Comparison of ENCODE assay signal across 34 cellular contexts in genomic region chr22:47759909-47760308, GRCh38.
"Had no signal": no experiment of that assay in that cellular context is flagged by ENCODE, and none has a peak within 500 bp of the region (broad histone marks: within the 10 kb centered on the region; RNA-seq: fewer than 3 reads in every experiment).

No MANE protein-coding gene starts in this region.

- H3K27ac ChIP-seq: adrenal gland, body of pancreas, brain microvascular endothelial cell, breast epithelium, VCaP had no signal

- H3K27ac Mint-ChIP-seq: activated CD4-positive, alpha-beta memory T cell treated with anti-CD3 and anti-CD28 coated beads, Interleukin-2, amount 10 ng/mL, durations not matched to agents 7 days and 5 days; activated CD4-positive, alpha-beta T cell treated with anti-CD3 and anti-CD28 coated beads for 36 hours; activated CD4-positive, alpha-beta T cell treated with anti-CD3 and anti-CD28 coated beads, Interleukin-2, amount 10 ng/mL, durations not matched to agents 7 days and 5 days; activated CD8-positive, alpha-beta memory T cell treated with anti-CD3 and anti-CD28 coated beads, Interleukin-2, amount 10 ng/mL, durations not matched to agents 7 days and 5 days; activated CD8-positive, alpha-beta T cell treated with anti-CD3 and anti-CD28 coated beads, Interleukin-2, amount 10 ng/mL, durations not matched to agents 7 days and 5 days; activated naive CD4-positive, alpha-beta T cell treated with anti-CD3 and anti-CD28 coated beads for 36 hours; activated naive CD4-positive, alpha-beta T cell treated with anti-CD3 and anti-CD28 coated beads, Interleukin-2, amount 50 U/mL, for 72 hours; activated naive CD8-positive, alpha-beta T cell treated with anti-CD3 and anti-CD28 coated beads for 36 hours; activated T-cell treated with anti-CD3 and anti-CD28 coated beads, Interleukin-2, amount 50 U/mL, for 24 hours; T-helper 1 cell treated with Interleukin-12 subunit alpha and Interleukin-12 subunit beta and Interleukin-4 antibody, amounts not matched to agents 30 μg/mL and 1 μg/mL, for 36 hours; T-helper 2 cell treated with Interferon-gamma antibody and Interleukin-4, amounts not matched to agents 5 μg/mL and 100 μg/mL, for 36 hours had no signal

- H3K27me3 ChIP-seq: body of pancreas, brain microvascular endothelial cell had no signal

- ATAC-seq: activated CD4-positive, alpha-beta T cell treated with anti-CD3 and anti-CD28 coated beads for 36 hours; activated CD4-positive, CD25-positive, alpha-beta regulatory T cell treated with anti-CD3 and anti-CD28 coated beads, Interleukin-2, amount 50 U/mL, for 24 hours; activated CD8-positive, alpha-beta memory T cell treated with anti-CD3 and anti-CD28 coated beads, Interleukin-2, amount 10 ng/mL, durations not matched to agents 7 days and 5 days; activated CD8-positive, alpha-beta T cell treated with anti-CD3 and anti-CD28 coated beads, Interleukin-2, amount 10 ng/mL, durations not matched to agents 7 days and 5 days; activated naive CD4-positive, alpha-beta T cell treated with anti-CD3 and anti-CD28 coated beads, Interleukin-2, amount 50 U/mL, for 72 hours; body of pancreas had no signal

- H3K4me3 Mint-ChIP-seq: activated CD4-positive, alpha-beta memory T cell treated with anti-CD3 and anti-CD28 coated beads, Interleukin-2, amount 10 ng/mL, durations not matched to agents 7 days and 5 days; activated CD4-positive, alpha-beta T cell treated with anti-CD3 and anti-CD28 coated beads for 36 hours; activated CD4-positive, alpha-beta T cell treated with anti-CD3 and anti-CD28 coated beads, Interleukin-2, amount 10 ng/mL, durations not matched to agents 7 days and 5 days; activated CD8-positive, alpha-beta memory T cell treated with anti-CD3 and anti-CD28 coated beads, Interleukin-2, amount 10 ng/mL, durations not matched to agents 7 days and 5 days; activated CD8-positive, alpha-beta T cell treated with anti-CD3 and anti-CD28 coated beads, Interleukin-2, amount 10 ng/mL, durations not matched to agents 7 days and 5 days; activated naive CD4-positive, alpha-beta T cell treated with anti-CD3 and anti-CD28 coated beads for 36 hours; activated naive CD8-positive, alpha-beta T cell treated with anti-CD3 and anti-CD28 coated beads for 36 hours; activated T-cell treated with anti-CD3 and anti-CD28 coated beads, Interleukin-2, amount 50 U/mL, for 24 hours; T-helper 1 cell treated with Interleukin-12 subunit alpha and Interleukin-12 subunit beta and Interleukin-4 antibody, amounts not matched to agents 30 μg/mL and 1 μg/mL, for 36 hours; T-helper 2 cell treated with Interferon-gamma antibody and Interleukin-4, amounts not matched to agents 5 μg/mL and 100 μg/mL, for 36 hours had no signal

- H3K36me3 Mint-ChIP-seq: activated CD8-positive, alpha-beta memory T cell treated with anti-CD3 and anti-CD28 coated beads, Interleukin-2, amount 10 ng/mL, durations not matched to agents 7 days and 5 days; activated naive CD4-positive, alpha-beta T cell treated with anti-CD3 and anti-CD28 coated beads, Interleukin-2, amount 50 U/mL, for 72 hours; activated naive CD8-positive, alpha-beta T cell treated with anti-CD3 and anti-CD28 coated beads for 36 hours had no signal

- H3K9me3 ChIP-seq: adrenal gland, body of pancreas, breast epithelium had no signal

- H3K27me3 Mint-ChIP-seq: activated CD4-positive, alpha-beta memory T cell treated with anti-CD3 and anti-CD28 coated beads, Interleukin-2, amount 10 ng/mL, durations not matched to agents 7 days and 5 days; activated CD4-positive, alpha-beta T cell treated with anti-CD3 and anti-CD28 coated beads, Interleukin-2, amount 10 ng/mL, durations not matched to agents 7 days and 5 days; activated CD8-positive, alpha-beta memory T cell treated with anti-CD3 and anti-CD28 coated beads, Interleukin-2, amount 10 ng/mL, durations not matched to agents 7 days and 5 days; activated naive CD8-positive, alpha-beta T cell treated with anti-CD3 and anti-CD28 coated beads for 36 hours had no signal

- H3K9me3 Mint-ChIP-seq: activated CD4-positive, alpha-beta T cell treated with anti-CD3 and anti-CD28 coated beads, Interleukin-2, amount 10 ng/mL, durations not matched to agents 7 days and 5 days; activated naive CD4-positive, alpha-beta T cell treated with anti-CD3 and anti-CD28 coated beads for 36 hours; activated naive CD8-positive, alpha-beta T cell treated with anti-CD3 and anti-CD28 coated beads for 36 hours; activated T-cell treated with anti-CD3 and anti-CD28 coated beads, Interleukin-2, amount 50 U/mL, for 24 hours; T-helper 1 cell treated with Interleukin-12 subunit alpha and Interleukin-12 subunit beta and Interleukin-4 antibody, amounts not matched to agents 30 μg/mL and 1 μg/mL, for 36 hours had no signal

- H3K36me3 ChIP-seq: adrenal gland, brain microvascular endothelial cell, breast epithelium had no signal

- H3K4me1 ChIP-seq: adrenal gland, body of pancreas, breast epithelium had no signal

- H3K4me1 Mint-ChIP-seq: activated CD4-positive, alpha-beta memory T cell treated with anti-CD3 and anti-CD28 coated beads, Interleukin-2, amount 10 ng/mL, durations not matched to agents 7 days and 5 days; activated CD4-positive, alpha-beta T cell treated with anti-CD3 and anti-CD28 coated beads for 36 hours; activated CD4-positive, alpha-beta T cell treated with anti-CD3 and anti-CD28 coated beads, Interleukin-2, amount 10 ng/mL, durations not matched to agents 7 days and 5 days; activated CD8-positive, alpha-beta memory T cell treated with anti-CD3 and anti-CD28 coated beads, Interleukin-2, amount 10 ng/mL, durations not matched to agents 7 days and 5 days; activated naive CD8-positive, alpha-beta T cell treated with anti-CD3 and anti-CD28 coated beads for 36 hours had no signal

- H3K4me3 ChIP-seq: adrenal gland, body of pancreas, breast epithelium had no signal

- DNase-seq: activated CD4-positive, alpha-beta memory T cell treated with anti-CD3 and anti-CD28 coated beads, Interleukin-2, amount 10 ng/mL, durations not matched to agents 7 days and 5 days; activated CD4-positive, alpha-beta T cell treated with anti-CD3 and anti-CD28 coated beads for 1 hour; activated CD4-positive, alpha-beta T cell treated with anti-CD3 and anti-CD28 coated beads for 36 hours; activated CD4-positive, alpha-beta T cell treated with anti-CD3 and anti-CD28 coated beads for 48 hours; activated CD4-positive, alpha-beta T cell treated with anti-CD3 and anti-CD28 coated beads, Interleukin-2, amount 10 ng/mL, durations not matched to agents 7 days and 5 days; activated CD4-positive, alpha-beta T cell treated with anti-CD3 and anti-CD28 coated beads, Interleukin-2, amount 50 U/mL, for 48 hours; activated CD4-positive, CD25-positive, alpha-beta regulatory T cell; activated CD8-positive, alpha-beta memory T cell treated with anti-CD3 and anti-CD28 coated beads for 24 hours; activated CD8-positive, alpha-beta memory T cell treated with anti-CD3 and anti-CD28 coated beads, Interleukin-2, amount 10 ng/mL, durations not matched to agents 7 days and 5 days; activated CD8-positive, alpha-beta memory T cell treated with anti-CD3 and anti-CD28 coated beads, Interleukin-2, amount 50 U/mL, for 48 hours; activated CD8-positive, alpha-beta T cell treated with anti-CD3 and anti-CD28 coated beads, Interleukin-2, amount 10 ng/mL, durations not matched to agents 7 days and 5 days; activated effector memory CD4-positive, alpha-beta T cell treated with anti-CD3 and anti-CD28 coated beads, Interleukin-2, amount 50 U/mL, for 16 hours; activated gamma-delta T cell treated with Interleukin-2 at 50 U/mL for 16 hours; activated naive CD4-positive, alpha-beta T cell; activated naive CD4-positive, alpha-beta T cell treated with anti-CD3 and anti-CD28 coated beads for 36 hours; activated naive CD4-positive, alpha-beta T cell treated with anti-CD3 and anti-CD28 coated beads, Interleukin-2, amount 50 U/mL, for 16 hours; activated naive CD8-positive, alpha-beta T cell treated with anti-CD3 and anti-CD28 coated beads for 36 hours; activated T-cell treated with anti-CD3 and anti-CD28 coated beads, Interleukin-2, amount 50 U/mL, for 24 hours; activated T-cell treated with anti-CD3 and anti-CD28 coated beads, Interleukin-2, amount 50 U/mL, for 48 hours; adrenal gland; amniotic stem cell; aorta; body of pancreas; brain microvascular endothelial cell; central memory CD4-positive, alpha-beta T cell; T-helper 1 cell; T-helper 2 cell; T-helper 9 cell had no signal
